ENCODE assay signal across 8 cellular contexts in the genomic region with DNA sequence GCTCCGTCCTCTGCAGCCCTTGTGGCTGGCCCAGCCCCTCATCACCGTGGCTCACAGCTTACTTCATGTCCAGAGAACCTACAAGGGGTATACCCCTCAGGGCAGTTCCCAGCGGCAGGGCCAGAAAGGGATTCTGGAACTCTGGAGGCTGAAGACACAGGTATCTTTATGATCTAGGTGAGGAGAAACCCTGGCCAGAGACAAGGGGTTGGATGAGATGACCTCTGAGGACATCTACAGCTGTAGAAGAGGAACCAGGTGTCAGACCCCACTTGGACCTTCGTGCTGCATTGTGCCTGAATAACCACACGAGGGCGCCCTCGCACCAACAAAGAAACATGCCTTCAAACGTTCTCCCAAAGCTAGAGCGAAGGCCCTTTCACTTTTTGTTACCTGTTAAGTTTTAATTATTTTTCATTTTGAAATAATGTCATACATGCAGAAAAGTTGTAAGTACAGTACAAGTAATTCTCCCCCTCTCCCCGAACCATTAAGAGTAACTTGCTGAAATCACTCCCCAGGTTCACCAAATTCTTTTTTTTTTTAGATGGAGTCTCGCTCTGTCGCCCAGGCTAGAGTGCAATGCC.
DNase-seq lines count a peak whose midpoint lies in the region; ATAC-seq and TF ChIP-seq lines count a peak whose summit lies in the region.

No MANE protein-coding gene starts in this region.

- WGBS in prostate gland, result 28% methylated on average over 12 of the region's 12 CpGs

- no peak overlapping the region for H3K4me3 ChIP-seq in prostate gland

- no peak overlapping the region for H3K27ac ChIP-seq in prostate gland

- DNase-seq in Daoy (ENCODE audit: low read depth), result peak; percentile 83
- DNase-seq in activated naive CD4-positive, alpha-beta T cell treated with anti-CD3 and anti-CD28 coated beads for 36 hours, result peak; percentile 85
- peak; percentile 71 for DNase-seq in glutamatergic neuron
- DNase-seq in prostate gland (ENCODE audit: low spot score), result peak; percentile 60

- H3K36me3 ChIP-seq in prostate gland, result no peaks in the 10 kb centered on the region

- no peaks in the 10 kb centered on the region for H3K36me3 Mint-ChIP-seq in activated naive CD4-positive, alpha-beta T cell treated with anti-CD3 and anti-CD28 coated beads for 36 hours (ENCODE audit: low read depth)
- no peaks in the 10 kb centered on the region for H3K36me3 Mint-ChIP-seq in glutamatergic neuron (ENCODE audit: unreplicated experiment)

- ATAC-seq in SK-N-SH treated with all-trans-retinoic acid at 6 μM for 48 hours (peak; percentile 88), HG02970 (IDR thresholded peaks at IDR 0.05; ENCODE audit: low FRiP score, unreplicated experiment) (no peak), GM21786 (IDR thresholded peaks at IDR 0.05; ENCODE audit: unreplicated experiment) (no peak)

- no peak for TF ChIP-seq POLR2A in prostate gland (IDR thresholded peaks at IDR 0.05)

- intact Hi-C loops in activated naive CD4-positive, alpha-beta T cell treated with anti-CD3 and anti-CD28 coated beads for 36 hours (cut with micrococcal nuclease), result loop anchor here (1.0 to 5.0 kb wide), 6 partner anchors 234 to 890 kb away; no protein-coding TSS in a partner anchor
- intact Hi-C loops in prostate gland (cut with DNase I), result loop anchor here (1.0 to 10.0 kb wide), 4 partner anchors 118 to 891 kb away; partner anchors contain the start of gene SMAD3

- no peaks in the 10 kb centered on the region for H3K9me3 ChIP-seq in prostate gland

- no peaks in the 10 kb centered on the region for H3K4me1 Mint-ChIP-seq in activated naive CD4-positive, alpha-beta T cell treated with anti-CD3 and anti-CD28 coated beads for 36 hours (ENCODE audit: low read depth)
- H3K4me1 Mint-ChIP-seq in glutamatergic neuron (ENCODE audit: low read depth, unreplicated experiment), result no peaks in the 10 kb centered on the region

- TF ChIP-seq CTCF in LNCAP (IDR thresholded peaks at IDR 0.05) (peak; percentile 87), glutamatergic neuron (IDR thresholded peaks at IDR 0.05; ENCODE audit: partially characterized antibody, unreplicated experiment) (peak; percentile 92), prostate gland (IDR thresholded peaks at IDR 0.05) (peak; percentile 86 to 95 (median 92))

- CTCF ChIA-PET in activated naive CD4-positive, alpha-beta T cell treated with anti-CD3 and anti-CD28 coated beads for 36 hours (lab: Charles Lee), result interaction anchor here (0.6 to 3.6 kb wide), 35 partner anchors 16 to 1159 kb away, joined by 3 to 44 read pairs (median 3); no protein-coding TSS in a partner anchor

- no peak overlapping the region for H3K27ac Mint-ChIP-seq in activated naive CD4-positive, alpha-beta T cell treated with anti-CD3 and anti-CD28 coated beads for 36 hours
- no peak overlapping the region for H3K27ac Mint-ChIP-seq in glutamatergic neuron (ENCODE audit: unreplicated experiment)

- no peaks in the 10 kb centered on the region for H3K27me3 ChIP-seq in prostate gland (replicated peaks; ENCODE audit: insufficient read depth)

- H3K4me3 Mint-ChIP-seq in activated naive CD4-positive, alpha-beta T cell treated with anti-CD3 and anti-CD28 coated beads for 36 hours, result no peak overlapping the region
- H3K4me3 Mint-ChIP-seq in glutamatergic neuron (ENCODE audit: unreplicated experiment), result no peak overlapping the region

- no peaks in the 10 kb centered on the region for H3K4me1 ChIP-seq in prostate gland (replicated peaks)

- no peaks in the 10 kb centered on the region for H3K27me3 Mint-ChIP-seq in activated naive CD4-positive, alpha-beta T cell treated with anti-CD3 and anti-CD28 coated beads for 36 hours (ENCODE audit: low read depth)
- H3K27me3 Mint-ChIP-seq in glutamatergic neuron (ENCODE audit: unreplicated experiment), result peaks cover 8% of the 10 kb centered on the region

- no peaks in the 10 kb centered on the region for H3K9me3 Mint-ChIP-seq in activated naive CD4-positive, alpha-beta T cell treated with anti-CD3 and anti-CD28 coated beads for 36 hours
- H3K9me3 Mint-ChIP-seq in glutamatergic neuron (ENCODE audit: unreplicated experiment), result peaks cover 4% of the 10 kb centered on the region

TF ChIP-seq in SK-N-SH treated with all-trans-retinoic acid at 6 μM for 48 hours, 23 proteins besides CTCF, POLR2A, EP300 and RAD21:
- TF ChIP-seq BACH2 (CRISPR knock-in tag; IDR thresholded peaks at IDR 0.05; ENCODE audit: borderline replicate concordance), result no peak
- TF ChIP-seq TOX (CRISPR knock-in tag; IDR thresholded peaks at IDR 0.05; ENCODE audit: borderline replicate concordance), result no peak
- no peak for TF ChIP-seq ARNTL (CRISPR knock-in tag; IDR thresholded peaks at IDR 0.05; ENCODE audit: borderline replicate concordance, low read depth)
- no peak for TF ChIP-seq CSDC2 (CRISPR knock-in tag; IDR thresholded peaks at IDR 0.05)
- no peak for TF ChIP-seq ZNF70 (CRISPR knock-in tag; IDR thresholded peaks at IDR 0.05)
- TF ChIP-seq ZNF565 (CRISPR knock-in tag; conservative IDR thresholded peaks at IDR 0.05; ENCODE audit: low read depth), result no peak
